Comparison of ENCODE assay signal across 2 cellular contexts in the genomic region with DNA sequence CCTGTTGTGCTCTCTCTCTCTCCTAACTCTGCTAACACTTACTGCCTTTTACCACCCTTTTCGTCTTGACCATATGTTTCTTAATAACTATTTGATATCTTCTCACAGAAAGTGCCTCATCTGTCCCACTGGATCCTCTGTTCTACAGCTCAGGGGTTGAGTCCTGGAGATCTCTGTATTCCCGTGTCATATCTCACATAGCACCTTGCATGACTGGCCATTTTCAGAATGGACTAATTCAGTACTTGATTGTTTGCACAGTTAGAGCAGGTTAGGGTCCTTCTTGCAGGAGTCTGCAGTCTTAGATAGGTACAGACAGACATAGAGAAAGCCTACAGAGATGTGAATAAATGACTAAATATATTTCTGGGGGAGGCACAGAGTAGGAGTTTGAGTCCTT.
TF ChIP-seq lines count a peak whose summit lies in the region.

No MANE protein-coding gene starts in this region.

TF ChIP-seq in K562, 482 proteins besides CTCF, POLR2A, EP300 and RAD21 (continues in another document):
- TF ChIP-seq, protein P1, sequence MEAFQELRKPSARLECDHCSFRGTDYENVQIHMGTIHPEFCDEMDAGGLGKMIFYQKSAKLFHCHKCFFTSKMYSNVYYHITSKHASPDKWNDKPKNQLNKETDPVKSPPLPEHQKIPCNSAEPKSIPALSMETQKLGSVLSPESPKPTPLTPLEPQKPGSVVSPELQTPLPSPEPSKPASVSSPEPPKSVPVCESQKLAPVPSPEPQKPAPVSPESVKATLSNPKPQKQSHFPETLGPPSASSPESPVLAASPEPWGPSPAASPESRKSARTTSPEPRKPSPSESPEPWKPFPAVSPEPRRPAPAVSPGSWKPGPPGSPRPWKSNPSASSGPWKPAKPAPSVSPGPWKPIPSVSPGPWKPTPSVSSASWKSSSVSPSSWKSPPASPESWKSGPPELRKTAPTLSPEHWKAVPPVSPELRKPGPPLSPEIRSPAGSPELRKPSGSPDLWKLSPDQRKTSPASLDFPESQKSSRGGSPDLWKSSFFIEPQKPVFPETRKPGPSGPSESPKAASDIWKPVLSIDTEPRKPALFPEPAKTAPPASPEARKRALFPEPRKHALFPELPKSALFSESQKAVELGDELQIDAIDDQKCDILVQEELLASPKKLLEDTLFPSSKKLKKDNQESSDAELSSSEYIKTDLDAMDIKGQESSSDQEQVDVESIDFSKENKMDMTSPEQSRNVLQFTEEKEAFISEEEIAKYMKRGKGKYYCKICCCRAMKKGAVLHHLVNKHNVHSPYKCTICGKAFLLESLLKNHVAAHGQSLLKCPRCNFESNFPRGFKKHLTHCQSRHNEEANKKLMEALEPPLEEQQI (IDR thresholded peaks at IDR 0.05), result 0 out of 2 replicates have a peak, but pooled peaks have one; percentile 55
- TF ChIP-seq, protein P2, sequence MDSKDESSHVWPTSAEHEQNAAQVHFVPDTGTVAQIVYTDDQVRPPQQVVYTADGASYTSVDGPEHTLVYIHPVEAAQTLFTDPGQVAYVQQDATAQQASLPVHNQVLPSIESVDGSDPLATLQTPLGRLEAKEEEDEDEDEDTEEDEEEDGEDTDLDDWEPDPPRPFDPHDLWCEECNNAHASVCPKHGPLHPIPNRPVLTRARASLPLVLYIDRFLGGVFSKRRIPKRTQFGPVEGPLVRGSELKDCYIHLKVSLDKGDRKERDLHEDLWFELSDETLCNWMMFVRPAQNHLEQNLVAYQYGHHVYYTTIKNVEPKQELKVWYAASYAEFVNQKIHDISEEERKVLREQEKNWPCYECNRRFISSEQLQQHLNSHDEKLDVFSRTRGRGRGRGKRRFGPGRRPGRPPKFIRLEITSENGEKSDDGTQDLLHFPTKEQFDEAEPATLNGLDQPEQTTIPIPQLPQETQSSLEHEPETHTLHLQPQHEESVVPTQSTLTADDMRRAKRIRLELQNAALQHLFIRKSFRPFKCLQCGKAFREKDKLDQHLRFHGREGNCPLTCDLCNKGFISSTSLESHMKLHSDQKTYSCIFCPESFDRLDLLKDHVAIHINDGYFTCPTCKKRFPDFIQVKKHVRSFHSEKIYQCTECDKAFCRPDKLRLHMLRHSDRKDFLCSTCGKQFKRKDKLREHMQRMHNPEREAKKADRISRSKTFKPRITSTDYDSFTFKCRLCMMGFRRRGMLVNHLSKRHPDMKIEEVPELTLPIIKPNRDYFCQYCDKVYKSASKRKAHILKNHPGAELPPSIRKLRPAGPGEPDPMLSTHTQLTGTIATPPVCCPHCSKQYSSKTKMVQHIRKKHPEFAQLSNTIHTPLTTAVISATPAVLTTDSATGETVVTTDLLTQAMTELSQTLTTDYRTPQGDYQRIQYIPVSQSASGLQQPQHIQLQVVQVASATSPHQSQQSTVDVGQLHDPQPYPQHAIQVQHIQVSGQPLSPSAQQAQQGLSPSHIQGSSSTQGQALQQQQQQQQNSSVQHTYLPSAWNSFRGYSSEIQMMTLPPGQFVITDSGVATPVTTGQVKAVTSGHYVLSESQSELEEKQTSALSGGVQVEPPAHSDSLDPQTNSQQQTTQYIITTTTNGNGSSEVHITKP (IDR thresholded peaks at IDR 0.05; ENCODE audit: partially characterized antibody), result no peak
- TF ChIP-seq MAZ (CRISPR knock-in tag; conservative IDR thresholded peaks at IDR 0.05 in 1 of 2, IDR thresholded peaks at IDR 0.05 in 1 of 2) (no peak), POLR3A (IDR thresholded peaks at IDR 0.05; ENCODE audit: borderline replicate concordance, extremely low read depth, insufficient read depth, insufficient read length) (no peak), HDGF (IDR thresholded peaks at IDR 0.05) (no peak), NR2F6 (CRISPR knock-in tag; IDR thresholded peaks at IDR 0.05) (no peak), ZNF507 (tag; conservative IDR thresholded peaks at IDR 0.05) (no peak), MAFG (tag; conservative IDR thresholded peaks at IDR 0.05) (peak; percentile 91), FOXM1 (IDR thresholded peaks at IDR 0.05; ENCODE audit: low read depth) (peak; percentile 54; the same call in 1 of the 2 replicates), FOXM1 (CRISPR knock-in tag; IDR thresholded peaks at IDR 0.05; ENCODE audit: low read depth) (no peak), POLR2G (IDR thresholded peaks at IDR 0.05; ENCODE audit: low read depth, low read length) (no peak), FOXK2 (conservative IDR thresholded peaks at IDR 0.05 in 1 of 2, IDR thresholded peaks at IDR 0.05 in 1 of 2; ENCODE audit: low read depth in 2 of 2) (no peak), PYGO2 (tag; IDR thresholded peaks at IDR 0.05) (no peak), OTX1 (CRISPR knock-in tag; IDR thresholded peaks at IDR 0.05) (no peak), STAT5A (IDR thresholded peaks at IDR 0.05; ENCODE audit: borderline replicate concordance, low read length) (peak; percentile 62; the same call in 1 of the 2 replicates), TCF3 (CRISPR knock-in tag; IDR thresholded peaks at IDR 0.05) (peak; percentile 91), BRD9 (IDR thresholded peaks at IDR 0.05; ENCODE audit: low read depth, partially characterized antibody) (no peak), GABPA (tag; conservative IDR thresholded peaks at IDR 0.05; ENCODE audit: low read depth) (no peak), SMAD1 (IDR thresholded peaks at IDR 0.05; ENCODE audit: low read depth, low read length, partially characterized antibody) (no peak), HNRNPUL1 (IDR thresholded peaks at IDR 0.05; ENCODE audit: low read length) (no peak), GATA2 (CRISPR knock-in tag; IDR thresholded peaks at IDR 0.05) (peak; percentile 71; the same call in 1 of the 2 replicates), STAT5B (CRISPR knock-in tag; IDR thresholded peaks at IDR 0.05) (no peak), MTA2 (IDR thresholded peaks at IDR 0.05; ENCODE audit: low read depth) (peak; percentile 84), ZNF583 (CRISPR knock-in tag; IDR thresholded peaks at IDR 0.05) (no peak)
- TF ChIP-seq, protein P3, sequence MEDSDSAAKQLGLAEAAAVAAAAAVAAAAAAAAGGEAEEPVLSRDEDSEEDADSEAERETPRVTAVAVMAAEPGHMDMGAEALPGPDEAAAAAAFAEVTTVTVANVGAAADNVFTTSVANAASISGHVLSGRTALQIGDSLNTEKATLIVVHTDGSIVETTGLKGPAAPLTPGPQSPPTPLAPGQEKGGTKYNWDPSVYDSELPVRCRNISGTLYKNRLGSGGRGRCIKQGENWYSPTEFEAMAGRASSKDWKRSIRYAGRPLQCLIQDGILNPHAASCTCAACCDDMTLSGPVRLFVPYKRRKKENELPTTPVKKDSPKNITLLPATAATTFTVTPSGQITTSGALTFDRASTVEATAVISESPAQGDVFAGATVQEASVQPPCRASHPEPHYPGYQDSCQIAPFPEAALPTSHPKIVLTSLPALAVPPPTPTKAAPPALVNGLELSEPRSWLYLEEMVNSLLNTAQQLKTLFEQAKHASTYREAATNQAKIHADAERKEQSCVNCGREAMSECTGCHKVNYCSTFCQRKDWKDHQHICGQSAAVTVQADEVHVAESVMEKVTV (CRISPR knock-in tag; IDR thresholded peaks at IDR 0.05), result no peak
- TF ChIP-seq, protein P4, sequence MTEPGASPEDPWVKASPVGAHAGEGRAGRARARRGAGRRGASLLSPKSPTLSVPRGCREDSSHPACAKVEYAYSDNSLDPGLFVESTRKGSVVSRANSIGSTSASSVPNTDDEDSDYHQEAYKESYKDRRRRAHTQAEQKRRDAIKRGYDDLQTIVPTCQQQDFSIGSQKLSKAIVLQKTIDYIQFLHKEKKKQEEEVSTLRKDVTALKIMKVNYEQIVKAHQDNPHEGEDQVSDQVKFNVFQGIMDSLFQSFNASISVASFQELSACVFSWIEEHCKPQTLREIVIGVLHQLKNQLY (CRISPR knock-in tag; conservative IDR thresholded peaks at IDR 0.05), result no peak

TF ChIP-seq in SK-N-SH, 30 proteins besides CTCF, POLR2A, EP300 and RAD21:
- TF ChIP-seq, protein P5, sequence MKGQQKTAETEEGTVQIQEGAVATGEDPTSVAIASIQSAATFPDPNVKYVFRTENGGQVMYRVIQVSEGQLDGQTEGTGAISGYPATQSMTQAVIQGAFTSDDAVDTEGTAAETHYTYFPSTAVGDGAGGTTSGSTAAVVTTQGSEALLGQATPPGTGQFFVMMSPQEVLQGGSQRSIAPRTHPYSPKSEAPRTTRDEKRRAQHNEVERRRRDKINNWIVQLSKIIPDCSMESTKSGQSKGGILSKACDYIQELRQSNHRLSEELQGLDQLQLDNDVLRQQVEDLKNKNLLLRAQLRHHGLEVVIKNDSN (IDR thresholded peaks at IDR 0.05; ENCODE audit: borderline replicate concordance, low read depth), result no peak
- TF ChIP-seq NRF1 (IDR thresholded peaks at IDR 0.05; ENCODE audit: low read depth, low read length), result no peak
